ENCODE assay signal across 17 cellular contexts in the genomic region with DNA sequence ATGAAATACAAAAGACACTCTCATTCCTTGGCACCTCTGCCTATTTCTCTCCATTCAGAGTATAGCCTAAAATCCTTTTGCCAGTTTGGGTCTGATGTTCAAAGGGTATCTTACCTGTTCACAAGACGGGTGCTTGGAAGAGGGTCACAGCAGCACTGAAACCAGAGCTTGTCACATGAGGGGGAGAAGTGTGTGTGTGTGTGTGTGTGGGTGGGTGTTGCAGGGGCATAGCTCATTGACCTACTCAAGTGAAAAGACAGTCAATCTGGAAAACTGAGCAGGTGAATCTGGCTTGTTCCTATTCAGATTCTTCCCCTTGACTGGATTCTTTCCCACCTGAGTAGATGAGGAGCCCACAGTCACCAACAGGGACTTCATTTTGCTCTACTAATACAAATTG.
"Had no signal": no experiment of that assay in that cellular context is flagged by ENCODE, and none has a peak within 500 bp of the region (broad histone marks: within the 10 kb centered on the region; RNA-seq: fewer than 3 reads in every experiment).

No MANE protein-coding gene starts in this region.

- H3K4me1 ChIP-seq: gastrocnemius medialis, heart right ventricle, left ventricle myocardium inferior, lower lobe of right lung, spleen, upper lobe of right lung had no signal

- H3K27ac ChIP-seq: dorsolateral prefrontal cortex, gastrocnemius medialis, heart right ventricle, left ventricle myocardium inferior, lower lobe of right lung, spleen, tibial nerve, upper lobe of right lung, vagina had no signal

- H3K36me3 ChIP-seq: gastrocnemius medialis, heart right ventricle, left ventricle myocardium inferior, lower lobe of right lung, spleen, tibial nerve, upper lobe of right lung, vagina had no signal

- H3K9me3 ChIP-seq: gastrocnemius medialis, heart right ventricle, left ventricle myocardium inferior, lower lobe of right lung, tibial nerve, upper lobe of right lung, vagina had no signal

- DNase-seq: effector memory CD4-positive, alpha-beta T cell; gastrocnemius medialis; hypothalamus; immature natural killer cell; left ventricle myocardium inferior; lower lobe of right lung; natural killer cell; posterior cingulate gyrus; spleen; stimulated activated CD4-positive, alpha-beta T cell treated with anti-CD3 and anti-CD28 coated beads, Interleukin-15, amount 100 ng/mL, for 24 hours; stimulated activated CD4-positive, alpha-beta T cell treated with anti-CD3 and anti-CD28 coated beads, Interleukin-1b, Interleukin-23, amount 100 ng/mL, for 48 hours; stimulated activated CD4-positive, alpha-beta T cell treated with anti-CD3 and anti-CD28 coated beads, Interleukin-4, amount 100 ng/mL, for 24 hours; upper lobe of right lung had no signal

- H3K4me3 ChIP-seq: dorsolateral prefrontal cortex, gastrocnemius medialis, heart right ventricle, left ventricle myocardium inferior, lower lobe of right lung, spleen, tibial nerve, upper lobe of right lung, vagina had no signal
